In genomic region chr10:129580897-129581296, GRCh38 we compare ENCODE assay signal across 20 cellular contexts.
DNase-seq lines count a peak whose midpoint lies in the region; ATAC-seq, FAIRE-seq and TF ChIP-seq lines count a peak whose summit lies in the region.
"Had no signal": no experiment of that assay in that cellular context is flagged by ENCODE, and none has a peak within 500 bp of the region (broad histone marks: within the 10 kb centered on the region; RNA-seq: fewer than 3 reads in every experiment).

No MANE protein-coding gene starts in this region.

- H3K27ac ChIP-seq in OCI-LY1 (ENCODE audit: low read depth, low read length, poor library complexity, severe bottlenecking) (peak overlapping the region; percentile 81), H1 (ENCODE audit: low read depth, low read length) (no peak overlapping the region), brain microvascular endothelial cell (no peak overlapping the region)
- H3K27ac ChIP-seq: 22Rv1 had no signal

- H3K9me2 ChIP-seq in OCI-LY1 (ENCODE audit: low read depth, low read length) = no peaks in the 10 kb centered on the region

- POLR2A ChIA-PET in H1 (lab: Charles Lee; ENCODE audit: partially characterized antibody) = no interaction called here

- H2AFZ ChIP-seq in OCI-LY1 (ENCODE audit: low read length) (no peak overlapping the region), H1 (ENCODE audit: low read length) (no peak overlapping the region)
- H2AFZ ChIP-seq: GM23338 had no signal

- in situ Hi-C loops in brain microvascular endothelial cell (cut with HindIII; ENCODE audit: low pct_ligation_motif_present, low sequenced_read_pairs) = no loop called here

- no peaks in the 10 kb centered on the region for H3F3A ChIP-seq in OCI-LY1 (ENCODE audit: insufficient read depth, low read length)

- H3K79me2 ChIP-seq in OCI-LY1 (ENCODE audit: insufficient read depth, low read length) (no peaks in the 10 kb centered on the region; the same call in 1 of the 2 replicates), H1 (ENCODE audit: control insufficient read depth in 1 of 2, insufficient read depth in 2 of 2, low read length in 2 of 2) (no peaks in the 10 kb centered on the region)

- FAIRE-seq in H1 (lab: Jason Lieb, UNC) = no peak
- FAIRE-seq: A204.1, GM12891, GM19239, H54 had no signal

- no peak overlapping the region for H3K18ac ChIP-seq in H1 (ENCODE audit: extremely low read depth, low read length)

- no peak for TF ChIP-seq CTCF in OCI-LY1 (IDR thresholded peaks at IDR 0.05; ENCODE audit: low read length)
- no peak for TF ChIP-seq CTCF in H1 (IDR thresholded peaks at IDR 0.05; ENCODE audit: control extremely low read depth in 1 of 3, insufficient read depth in 1 of 3, low read depth in 1 of 3, low read length in 3 of 3)
- TF ChIP-seq CTCF in brain microvascular endothelial cell (IDR thresholded peaks at IDR 0.05; ENCODE audit: low read depth, low read length, missing control alignments) = no peak

- peak overlapping the region; percentile 8 for H3K4me3 ChIP-seq in OCI-LY1 (ENCODE audit: low read depth, low read length, poor library complexity, severe bottlenecking)
- no peak overlapping the region for H3K4me3 ChIP-seq in H1 (ENCODE audit: extremely low read depth in 1 of 4, insufficient read depth in 2 of 4, low read depth in 3 of 4, low read length in 4 of 4)
- H3K4me3 ChIP-seq in brain microvascular endothelial cell (ENCODE audit: low read depth, low read length) = no peak overlapping the region
- H3K4me3 ChIP-seq: BLaER1 treated with 17β-estradiol and CSF1 and Interleukin-3, amounts not matched to agents 10 nM and 100 nM; GM23338; HAP-1 had no signal

- H4K91ac ChIP-seq in H1 (replicated peaks; ENCODE audit: insufficient read length, low read length) = no peak overlapping the region

- WGBS in H1 (ENCODE audit: extremely low coverage in 1 of 2, insufficient coverage in 1 of 2, insufficient read length in 1 of 2, insufficient replicate concordance in 2 of 2, low coverage in 1 of 2, low lambda C conversion rate in 2 of 2, missing lambda C conversion rate in 1 of 2), 2 experiments = 95% methylated on average over 9 of the region's 9 CpGs; no CpG with 5 or more reads in 1 of the 2 experiments

- TF ChIP-seq POLR2A in H1 (IDR thresholded peaks at IDR 0.05; ENCODE audit: control extremely low read depth in 1 of 2, low read depth in 2 of 2, low read length in 2 of 2) = no peak

- no peak overlapping the region for H3K4ac ChIP-seq in H1 (replicated peaks; ENCODE audit: insufficient read length, low read depth, low read length)

- no peak overlapping the region for H2BK12ac ChIP-seq in H1 (ENCODE audit: low read depth, low read length)

- no peaks in the 10 kb centered on the region for H3K27me3 ChIP-seq in OCI-LY1 (ENCODE audit: insufficient read depth, low read length)
- H3K27me3 ChIP-seq in H1 (replicated peaks in 1 of 4; ENCODE audit: control insufficient read depth in 3 of 4, extremely low read depth in 1 of 4, insufficient read depth in 3 of 4, low read length in 3 of 4) = no peaks in the 10 kb centered on the region
- no peaks in the 10 kb centered on the region for H3K27me3 ChIP-seq in brain microvascular endothelial cell (replicated peaks)
- H3K27me3 ChIP-seq: BLaER1 treated with 17β-estradiol and CSF1 and Interleukin-3, amounts not matched to agents 10 nM and 100 nM had no signal

- H3K4me2 ChIP-seq in OCI-LY1 (ENCODE audit: low read length) = peak overlapping the region; percentile 20; the same call in 1 of the 2 replicates
- H3K4me2 ChIP-seq in H1 (ENCODE audit: insufficient read depth in 1 of 2, low read depth in 2 of 2, low read length in 2 of 2) = no peak overlapping the region
- H3K4me2 ChIP-seq: GM23338 had no signal

- H3K23me2 ChIP-seq in H1 (ENCODE audit: low read depth, low read length) = no peaks in the 10 kb centered on the region

- H3K9ac ChIP-seq in OCI-LY1 (ENCODE audit: low read length) = no peak overlapping the region; the same call in 1 of the 2 replicates
- no peak overlapping the region for H3K9ac ChIP-seq in H1 (replicated peaks in 1 of 4; ENCODE audit: extremely low read depth in 1 of 4, low read depth in 3 of 4, low read length in 3 of 4)
- H3K9ac ChIP-seq: BLaER1 treated with 17β-estradiol and CSF1 and Interleukin-3, amounts not matched to agents 10 nM and 100 nM had no signal

- H2BK15ac ChIP-seq in H1 (ENCODE audit: low read length) = no peak overlapping the region

- no peaks in the 10 kb centered on the region for H4K20me1 ChIP-seq in OCI-LY1 (ENCODE audit: insufficient read depth, low read length)
- no peaks in the 10 kb centered on the region for H4K20me1 ChIP-seq in H1 (replicated peaks in 1 of 2; ENCODE audit: control insufficient read depth in 1 of 2, insufficient read depth in 2 of 2, low read length in 2 of 2)
- H4K20me1 ChIP-seq: BLaER1 treated with 17β-estradiol and CSF1 and Interleukin-3, amounts not matched to agents 10 nM and 100 nM had no signal

- no peak for TF ChIP-seq EP300 in H1 (IDR thresholded peaks at IDR 0.05; ENCODE audit: borderline replicate concordance in 1 of 2, low read depth in 2 of 2, low read length in 2 of 2)

- TF ChIP-seq RAD21 in H1 (IDR thresholded peaks at IDR 0.05 in 1 of 2, conservative IDR thresholded peaks at IDR 0.05 in 1 of 2; ENCODE audit: low read depth in 2 of 2, low read length in 2 of 2) = no peak

- peaks cover 21% of the 10 kb centered on the region for H3K4me1 ChIP-seq in OCI-LY1 (ENCODE audit: insufficient read depth, low read length, severe bottlenecking)
- H3K4me1 ChIP-seq in H1 (replicated peaks in 1 of 4; ENCODE audit: control insufficient read depth in 3 of 4, insufficient read depth in 4 of 4, low read length in 3 of 4) = peaks cover 0 to 3% (median under 1%) of the 10 kb centered on the region in 4 experiments; a peak in 2 of 7 replicates
- H3K4me1 ChIP-seq: HAP-1 had no signal

- no peak overlapping the region for H4K5ac ChIP-seq in H1 (ENCODE audit: insufficient read length, low read depth, low read length)

- H2AK5ac ChIP-seq in H1 (ENCODE audit: low read depth, low read length) = no peak overlapping the region

- no peaks in the 10 kb centered on the region for H3K79me1 ChIP-seq in H1 (ENCODE audit: low read depth, low read length)

- no peak overlapping the region for H3K56ac ChIP-seq in H1 (replicated peaks; ENCODE audit: insufficient read length, low read depth, low read length)

- no peak overlapping the region for H4K8ac ChIP-seq in H1 (ENCODE audit: extremely low read depth, insufficient read depth, low read length)

- H3K36me3 ChIP-seq in OCI-LY1 (ENCODE audit: insufficient read depth, low read length) = peaks cover 21% of the 10 kb centered on the region
- no peaks in the 10 kb centered on the region for H3K36me3 ChIP-seq in H1 (ENCODE audit: control insufficient read depth in 2 of 4, insufficient read depth in 4 of 4, low read length in 3 of 4)
- H3K36me3 ChIP-seq in brain microvascular endothelial cell (replicated peaks) = no peaks in the 10 kb centered on the region
- H3K36me3 ChIP-seq: HAP-1 had no signal

- H2BK5ac ChIP-seq in H1 (ENCODE audit: low read depth, low read length) = no peak overlapping the region

- no peak for ATAC-seq in GM19328 (IDR thresholded peaks at IDR 0.05; ENCODE audit: unreplicated experiment)

- peaks cover 3% of the 10 kb centered on the region; the same call in 1 of the 2 replicates for H3K9me3 ChIP-seq in OCI-LY1 (ENCODE audit: low read length)
- peaks cover 2% of the 10 kb centered on the region in 2 experiments; a peak in 2 of 4 replicates for H3K9me3 ChIP-seq in H1 (ENCODE audit: insufficient read depth in 2 of 2, low read depth in 1 of 2, low read length in 1 of 2)
- H3K9me3 ChIP-seq: HAP-1 had no signal

- no peak overlapping the region for H3K14ac ChIP-seq in H1 (ENCODE audit: insufficient read length)

- CTCF ChIA-PET in H1 (lab: Charles Lee; ENCODE audit: partially characterized antibody) = no interaction called here

- DNase-seq in NCI-H146 (lab: John Stamatoyannopoulos, UW) (peak; percentile 20), NCI-H146 treated with DMSO at 0.1 percent for 48 hours (lab: John Stamatoyannopoulos, UW; ENCODE audit: unreplicated experiment) (no peak), H1 (ENCODE audit: low read depth in 1 of 2, low spot score in 2 of 2) (no peak), brain microvascular endothelial cell (no peak)
- DNase-seq: CD4-positive, alpha-beta T cell; CD8-positive, alpha-beta memory T cell; DMS53; DMS79 treated with DMSO at 0.1 percent for 48 hours; GF-D8; HFFc6 had no signal

- H3K23ac ChIP-seq in H1 (ENCODE audit: insufficient read length) = no peak overlapping the region

- H2BK120ac ChIP-seq in H1 (replicated peaks; ENCODE audit: low read depth, low read length) = peak overlapping the region; percentile 26

- no peak overlapping the region; the same call in 1 of the 2 replicates for H2BK20ac ChIP-seq in H1 (ENCODE audit: low read length)

TF ChIP-seq in H1, 55 proteins besides CTCF, POLR2A, EP300 and RAD21 (continues in another document):
- TF ChIP-seq GTF2F1 (IDR thresholded peaks at IDR 0.05; ENCODE audit: borderline replicate concordance, low read depth, low read length) (no peak), ATF3 (IDR thresholded peaks at IDR 0.05; ENCODE audit: insufficient read depth, low read depth, low read length) (no peak), PHF8 (conservative IDR thresholded peaks at IDR 0.05; ENCODE audit: low read depth, low read length) (no peak), CHD1 (IDR thresholded peaks at IDR 0.05; ENCODE audit: low read depth, low read length) (no peak)
